Comparison of ENCODE assay signal across 27 cellular contexts in the genomic region with DNA sequence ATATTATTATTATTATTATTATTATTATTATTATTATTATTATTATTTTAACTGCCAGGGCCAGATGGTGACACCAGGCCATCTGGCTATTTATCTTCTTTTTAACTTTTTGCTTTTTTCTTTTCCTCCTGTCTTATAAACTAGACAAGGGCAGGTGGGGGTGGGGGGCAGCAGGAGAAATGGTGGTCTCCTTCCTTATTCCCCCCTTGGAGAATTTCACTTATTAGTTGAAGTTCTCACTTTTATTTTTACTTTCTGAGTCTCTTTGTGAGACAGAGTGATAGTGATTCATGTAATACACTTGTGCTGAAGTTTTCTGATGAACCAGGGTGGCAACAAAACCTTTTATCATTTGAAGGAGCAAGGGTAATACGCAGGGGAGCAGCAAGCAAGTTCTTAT.
"Had no signal": no experiment of that assay in that cellular context is flagged by ENCODE, and none has a peak within 500 bp of the region (broad histone marks: within the 10 kb centered on the region; RNA-seq: fewer than 3 reads in every experiment).

No MANE protein-coding gene starts in this region.

- H3K27me3 ChIP-seq: pancreas, right atrium auricular region, right lobe of liver, sigmoid colon, stomach, thyroid gland, tibial nerve, upper lobe of left lung, vagina had no signal

- H3K36me3 ChIP-seq: pancreas, prostate gland, right lobe of liver, sigmoid colon, thoracic aorta, thyroid gland, tibial nerve, upper lobe of left lung, vagina had no signal

- H3K9me3 ChIP-seq: pancreas, prostate gland, right lobe of liver, thyroid gland had no signal

- H3K27ac Mint-ChIP-seq: naive thymus-derived CD8-positive, alpha-beta T cell; natural killer cell treated with Interleukin-12 subunit alpha and Interleukin-12 subunit beta and Interleukin-15 and Interleukin-18, amount 100 ng/mL, for 72 hours; nephron progenitor cell; stimulated activated effector memory CD8-positive, alpha-beta T cell treated with anti-CD3 and anti-CD28 coated beads, Interleukin-12 subunit alpha, Interleukin-12 subunit beta, amount 100 ng/mL, for 72 hours; stimulated activated naive CD8-positive, alpha-beta T cell treated with anti-CD3 and anti-CD28 coated beads, Interleukin-15, Interleukin-2, amounts not matched to agents 100 ng/mL and 50 ng/mL, for 24 hours had no signal

- DNase-seq: naive thymus-derived CD8-positive, alpha-beta T cell; nephron progenitor cell; occipital lobe; pancreas; retina; right lobe of liver; sigmoid colon; small intestine; stimulated activated CD4-positive, alpha-beta T cell treated with anti-CD3 and anti-CD28 coated beads, Interleukin-15, amount 100 ng/mL, for 24 hours; stimulated activated CD4-positive, alpha-beta T cell treated with anti-CD3 and anti-CD28 coated beads, Interleukin-2, amount 100 ng/mL, for 24 hours; stimulated activated CD4-positive, alpha-beta T cell treated with anti-CD3 and anti-CD28 coated beads, Interleukin-2, amount 100 ng/mL, for 48 hours; stimulated activated CD4-positive, alpha-beta T cell treated with anti-CD3 and anti-CD28 coated beads, Interleukin-4, amount 100 ng/mL, for 24 hours; stimulated activated naive B cell treated with anti-CD40 and anti-IgM and Interleukin-4, amounts not matched to agents 10 μg/mL and 1 μg/mL and 100 μg/mL, for 72 hours; stimulated activated naive CD4-positive, alpha-beta T cell treated with Interleukin-2 at 50 U/mL for 16 hours; stomach; thyroid gland; trophoblast cell; upper lobe of left lung had no signal

- H3K4me1 Mint-ChIP-seq: nephron progenitor cell; stimulated activated effector memory CD8-positive, alpha-beta T cell treated with anti-CD3 and anti-CD28 coated beads, Interleukin-12 subunit alpha, Interleukin-12 subunit beta, amount 100 ng/mL, for 72 hours had no signal

- H3K4me1 ChIP-seq: pancreas, right atrium auricular region, right lobe of liver, sigmoid colon, stomach, thyroid gland, upper lobe of left lung, vagina had no signal

- ATAC-seq: naive thymus-derived CD8-positive, alpha-beta T cell; natural killer cell treated with Interleukin-12 subunit alpha and Interleukin-12 subunit beta and Interleukin-15 and Interleukin-18, amount 100 ng/mL, for 72 hours; pancreas; right lobe of liver; stimulated activated effector memory CD8-positive, alpha-beta T cell treated with anti-CD3 and anti-CD28 coated beads, Interleukin-12 subunit alpha, Interleukin-12 subunit beta, amount 100 ng/mL, for 72 hours; stimulated activated naive B cell treated with anti-CD40 and anti-IgM and Interleukin-4, amounts not matched to agents 10 μg/mL and 1 μg/mL and 100 μg/mL, for 72 hours had no signal

- H3K27me3 Mint-ChIP-seq: naive thymus-derived CD8-positive, alpha-beta T cell; natural killer cell treated with Interleukin-12 subunit alpha and Interleukin-12 subunit beta and Interleukin-15 and Interleukin-18, amount 100 ng/mL, for 72 hours; stimulated activated naive B cell treated with anti-CD40 and anti-IgM and Interleukin-4, amounts not matched to agents 10 μg/mL and 1 μg/mL and 100 μg/mL, for 72 hours; stimulated activated naive CD8-positive, alpha-beta T cell treated with anti-CD3 and anti-CD28 coated beads, Interleukin-15, Interleukin-2, amounts not matched to agents 100 ng/mL and 50 ng/mL, for 24 hours had no signal

- H3K4me3 ChIP-seq: pancreas, prostate gland, right atrium auricular region, right lobe of liver, sigmoid colon, stomach, thoracic aorta, thyroid gland, tibial nerve, upper lobe of left lung, vagina had no signal

- H3K36me3 Mint-ChIP-seq: stimulated activated effector memory CD8-positive, alpha-beta T cell treated with anti-CD3 and anti-CD28 coated beads, Interleukin-12 subunit alpha, Interleukin-12 subunit beta, amount 100 ng/mL, for 72 hours had no signal

- H3K27ac ChIP-seq: pancreas, prostate gland, right atrium auricular region, right lobe of liver, sigmoid colon, stomach, thoracic aorta, thyroid gland, tibial nerve, upper lobe of left lung, vagina had no signal

- H3K4me3 Mint-ChIP-seq: naive thymus-derived CD8-positive, alpha-beta T cell; natural killer cell treated with Interleukin-12 subunit alpha and Interleukin-12 subunit beta and Interleukin-15 and Interleukin-18, amount 100 ng/mL, for 72 hours; nephron progenitor cell; neural crest cell; stimulated activated effector memory CD8-positive, alpha-beta T cell treated with anti-CD3 and anti-CD28 coated beads, Interleukin-12 subunit alpha, Interleukin-12 subunit beta, amount 100 ng/mL, for 72 hours; stimulated activated naive B cell treated with anti-CD40 and anti-IgM and Interleukin-4, amounts not matched to agents 10 μg/mL and 1 μg/mL and 100 μg/mL, for 72 hours; stimulated activated naive CD8-positive, alpha-beta T cell treated with anti-CD3 and anti-CD28 coated beads, Interleukin-15, Interleukin-2, amounts not matched to agents 100 ng/mL and 50 ng/mL, for 24 hours had no signal
